8 cellular contexts compared by ENCODE assay signal in the genomic region with DNA sequence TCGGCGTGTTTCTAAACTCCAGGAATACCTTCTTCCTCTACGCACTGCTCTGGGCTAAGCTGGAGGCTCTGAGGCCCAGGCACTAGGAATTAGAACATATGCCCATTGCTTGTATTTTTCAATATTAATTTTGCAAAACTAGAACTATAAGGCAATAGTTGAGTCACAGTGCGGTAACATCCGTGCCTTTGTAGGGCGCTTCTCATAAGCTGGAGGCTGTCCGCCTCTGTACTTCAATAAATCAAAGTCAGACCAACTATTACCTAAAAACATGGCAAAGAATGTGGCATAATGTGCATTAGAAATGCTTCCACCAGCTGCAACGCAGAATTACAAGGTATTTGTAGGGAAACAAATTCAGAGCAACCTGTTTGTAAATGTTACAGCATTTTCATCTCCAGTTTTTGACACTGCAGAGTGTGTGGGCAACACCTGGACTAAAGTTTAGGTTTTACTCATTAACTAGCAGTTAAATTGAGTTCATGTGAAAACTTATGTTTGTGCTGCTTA. TPM values are rescaled to one million over a fixed set of nuclear protein-coding genes. Genes with fewer than 3 reads are reported as not detected.
DNase-seq lines count a peak whose midpoint lies in the region; ATAC-seq and TF ChIP-seq lines count a peak whose summit lies in the region.

No MANE protein-coding gene starts in this region.

- H3K79me2 ChIP-seq in Karpas-422 (ENCODE audit: low read length): peaks cover 45% of the 10 kb centered on the region

- peaks cover 23 to 30% (median 28%) of the 10 kb centered on the region in 5 donors for H3K27me3 Mint-ChIP-seq in naive thymus-derived CD4-positive, alpha-beta T cell

- no peaks in the 10 kb centered on the region for H3K27me3 ChIP-seq in Karpas-422 (ENCODE audit: low read length)
- H3K27me3 ChIP-seq in colonic mucosa: no peaks in the 10 kb centered on the region
- H3K27me3 ChIP-seq in naive thymus-derived CD4-positive, alpha-beta T cell (ENCODE audit: control insufficient read depth in 2 of 2, insufficient read depth in 2 of 2, low read length in 2 of 2): no peaks in the 10 kb centered on the region

- H3K4me3 ChIP-seq in AG09309 (ENCODE audit: control insufficient read depth, low read depth, low read length) (peak overlapping the region; percentile 97), Karpas-422 (ENCODE audit: low read length) (peak overlapping the region; percentile 92), colonic mucosa (peak overlapping the region; percentile 98)
- H3K4me3 ChIP-seq in naive thymus-derived CD4-positive, alpha-beta T cell (ENCODE audit: low read length): peak overlapping the region; percentile 97

- H2AFZ ChIP-seq in Karpas-422 (ENCODE audit: low read length): peak overlapping the region; percentile 62; the same call in 1 of the 2 replicates

- ATAC-seq in naive thymus-derived CD4-positive, alpha-beta T cell: no peak
- ATAC-seq in HG03175 (IDR thresholded peaks at IDR 0.05; ENCODE audit: unreplicated experiment) (no peak), GM18502 (IDR thresholded peaks at IDR 0.05; ENCODE audit: poor library complexity, unreplicated experiment) (no peak)

- H3K4me1 Mint-ChIP-seq in naive thymus-derived CD4-positive, alpha-beta T cell: peaks cover 21 to 47% (median 40%) of the 10 kb centered on the region in 7 donors

- peaks cover 4 to 12% (median 4%) of the 10 kb centered on the region in 5 donors for H3K36me3 Mint-ChIP-seq in naive thymus-derived CD4-positive, alpha-beta T cell

- DNase-seq in AG09309 (ENCODE audit: low read depth) (no peak), Karpas-422 (no peak), colonic mucosa (no peak), NCI-H1930 (lab: John Stamatoyannopoulos, UW) (no peak), GM19238 (ENCODE audit: insufficient read length, low spot score) (no peak)
- DNase-seq in naive thymus-derived CD4-positive, alpha-beta T cell: no peak

- H3K27ac ChIP-seq in Karpas-422 (ENCODE audit: low read length) (peak overlapping the region; percentile 8; the same call in 1 of the 2 replicates), colonic mucosa (peak overlapping the region; percentile 85)
- peak overlapping the region; percentile 55 for H3K27ac ChIP-seq in naive thymus-derived CD4-positive, alpha-beta T cell (ENCODE audit: low read depth, low read length)

- peak overlapping the region; percentile 95 for H3K4me2 ChIP-seq in Karpas-422 (ENCODE audit: low read depth, low read length, poor library complexity, severe bottlenecking)

- no peaks in the 10 kb centered on the region for H4K20me1 ChIP-seq in Karpas-422 (ENCODE audit: insufficient read depth, low read depth, low read length)

- H3K9ac ChIP-seq in Karpas-422 (ENCODE audit: low read length): peak overlapping the region; percentile 85
- H3K9ac ChIP-seq in colonic mucosa (ENCODE audit: low read depth in 2 of 2, low read length in 2 of 2): peak overlapping the region in 1 of 2 donors; percentile 82

- peak overlapping the region; percentile 90 to 96 (median 93) for H3K27ac Mint-ChIP-seq in naive thymus-derived CD4-positive, alpha-beta T cell

- CTCF ChIA-PET in naive thymus-derived CD4-positive, alpha-beta T cell (lab: Charles Lee): no interaction called here

- peaks cover 14% of the 10 kb centered on the region; the same call in 1 of the 2 replicates for H3K36me3 ChIP-seq in Karpas-422 (ENCODE audit: insufficient read depth, low read length)
- H3K36me3 ChIP-seq in colonic mucosa: no peaks in the 10 kb centered on the region
- peaks cover 0 to 8% (median 0%) of the 10 kb centered on the region in 3 experiments for H3K36me3 ChIP-seq in naive thymus-derived CD4-positive, alpha-beta T cell (ENCODE audit: control insufficient read depth in 2 of 3, insufficient read depth in 3 of 3, low read length in 3 of 3)

- H3K4me3 Mint-ChIP-seq in naive thymus-derived CD4-positive, alpha-beta T cell: peak overlapping the region; percentile 95 to 100 (median 98)

- POLR2A ChIA-PET in naive thymus-derived CD4-positive, alpha-beta T cell (lab: Charles Lee): interaction anchor here (0.9 to 1.3 kb wide), 2 partner anchors 576 to 957 kb away, joined by 3 read pairs; a partner anchor contains a TSS

- H3K9me3 Mint-ChIP-seq in naive thymus-derived CD4-positive, alpha-beta T cell: peaks cover 0 to 9% (median 2%) of the 10 kb centered on the region in 11 donors

- H3K4me1 ChIP-seq in Karpas-422 (ENCODE audit: low read length): peaks cover 27% of the 10 kb centered on the region
- H3K4me1 ChIP-seq in colonic mucosa: peaks cover 20% of the 10 kb centered on the region
- peaks cover 10 to 22% of the 10 kb centered on the region in 2 donors for H3K4me1 ChIP-seq in naive thymus-derived CD4-positive, alpha-beta T cell (ENCODE audit: control insufficient read depth in 2 of 2, insufficient read depth in 2 of 2, low read length in 2 of 2)

- H3K9me2 ChIP-seq in Karpas-422 (replicated peaks; ENCODE audit: insufficient read depth, low read length): 0 out of 2 replicates have a peak, but pooled peaks cover 4% of the 10 kb centered on the region

- intact Hi-C loops in colonic mucosa (cut with DNase I): no loop called here
- intact Hi-C loops in naive thymus-derived CD4-positive, alpha-beta T cell (cut with micrococcal nuclease): loop anchor here (1.0 to 10.0 kb wide), 7 partner anchors 576 to 1784 kb away; a partner anchor contains a TSS

- TF ChIP-seq CTCF in AG09309 (IDR thresholded peaks at IDR 0.05; ENCODE audit: control insufficient read depth, insufficient read depth, low read depth, low read length, missing control alignments): no peak
- no peak for TF ChIP-seq CTCF in colonic mucosa (IDR thresholded peaks at IDR 0.05)

- no peaks in the 10 kb centered on the region for H3K9me3 ChIP-seq in Karpas-422 (ENCODE audit: low read length)
- no peaks in the 10 kb centered on the region for H3K9me3 ChIP-seq in colonic mucosa
- no peaks in the 10 kb centered on the region for H3K9me3 ChIP-seq in naive thymus-derived CD4-positive, alpha-beta T cell (ENCODE audit: control insufficient read depth in 2 of 3, low read length in 3 of 3)

RNA-seq across cellular contexts. Expression of a gene that starts 0.4 kb away (rescaled TPM):
- total RNA-seq in Karpas-422 (2014; rRNA removed; shearing (Covaris generic); ENCODE audit: low replicate concordance): 22.6 and 43.0 TPM in 2 replicates
- total RNA-seq in colonic mucosa: 10 to 100 TPM; 23.0 to 25.6 TPM
- total RNA-seq in naive thymus-derived CD4-positive, alpha-beta T cell: 10 to 100 TPM; 21.4 to 43.8 (median 37.4) TPM
- polyA plus RNA-seq in naive thymus-derived CD4-positive, alpha-beta T cell: 1 to 10 TPM; 3.6 to 4.2 TPM

Comparison
In these comparisons a context has a peak if more than half of its experiments do, and no peak if none do; other contexts are left out.
1. H3K27ac ChIP-seq: peak in every context shown above with its lines; median percentile 85 in colonic mucosa; 55 in naive thymus-derived CD4-positive, alpha-beta T cell; 8 in Karpas-422.